Comparison of ENCODE assay signal across 4 cellular contexts in the genomic region with DNA sequence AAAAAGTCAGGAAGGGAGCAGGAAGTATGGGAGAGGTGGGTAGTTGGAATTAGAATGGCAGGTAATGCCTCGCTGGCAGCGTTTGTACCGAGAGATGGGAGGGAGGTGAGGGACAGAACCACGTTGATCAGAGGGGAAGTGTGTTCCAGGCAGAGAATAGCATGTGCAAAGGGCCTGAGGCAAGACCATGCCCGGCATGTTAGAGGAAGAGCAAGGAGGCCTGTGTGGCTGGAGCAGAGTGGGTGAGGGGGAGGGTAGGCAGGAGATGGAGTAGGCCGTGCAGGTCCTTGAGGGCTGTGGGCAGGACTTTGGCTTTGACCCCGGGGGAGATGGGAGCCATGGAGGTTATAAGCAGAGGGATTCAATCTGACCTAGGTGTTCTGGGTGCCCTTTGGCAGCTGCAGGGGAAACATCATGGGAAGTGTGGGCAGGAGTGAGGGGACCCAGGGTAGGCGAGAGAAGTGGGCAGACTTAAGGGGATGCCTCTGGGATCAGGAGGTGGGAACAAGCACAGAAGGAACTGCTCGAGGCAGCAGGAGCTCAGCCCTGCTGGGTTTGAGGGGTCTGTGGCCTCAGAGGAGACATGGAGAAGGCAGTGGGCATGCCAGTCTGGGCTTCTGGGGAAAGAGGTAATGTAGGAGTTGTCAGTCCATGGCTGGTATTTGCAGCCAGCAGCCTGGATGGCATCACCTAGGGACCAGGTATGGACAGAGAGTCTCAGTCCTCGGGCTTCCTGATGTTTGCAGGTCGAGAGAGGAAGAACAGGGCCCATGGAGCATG.
TF ChIP-seq lines count a peak whose summit lies in the region.

No MANE protein-coding gene starts in this region.

TF ChIP-seq in SK-N-SH treated with all-trans-retinoic acid at 6 μM for 48 hours, 23 proteins besides CTCF, POLR2A, EP300 and RAD21:
- TF ChIP-seq CSDC2 (CRISPR knock-in tag; IDR thresholded peaks at IDR 0.05) (no peak), ZFP3 (CRISPR knock-in tag; IDR thresholded peaks at IDR 0.05) (peak; percentile 87), OSR1 (CRISPR knock-in tag; IDR thresholded peaks at IDR 0.05) (no peak), BACH2 (CRISPR knock-in tag; IDR thresholded peaks at IDR 0.05; ENCODE audit: borderline replicate concordance) (no peak)
TF ChIP-seq in SK-N-SH treated with all-trans-retinoic acid at 6 μM for 48 hours: peak in this region for 1.

TF ChIP-seq in SK-N-SH, 30 proteins besides CTCF, POLR2A, EP300 and RAD21:
- TF ChIP-seq, protein P1, sequence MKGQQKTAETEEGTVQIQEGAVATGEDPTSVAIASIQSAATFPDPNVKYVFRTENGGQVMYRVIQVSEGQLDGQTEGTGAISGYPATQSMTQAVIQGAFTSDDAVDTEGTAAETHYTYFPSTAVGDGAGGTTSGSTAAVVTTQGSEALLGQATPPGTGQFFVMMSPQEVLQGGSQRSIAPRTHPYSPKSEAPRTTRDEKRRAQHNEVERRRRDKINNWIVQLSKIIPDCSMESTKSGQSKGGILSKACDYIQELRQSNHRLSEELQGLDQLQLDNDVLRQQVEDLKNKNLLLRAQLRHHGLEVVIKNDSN (IDR thresholded peaks at IDR 0.05; ENCODE audit: borderline replicate concordance, low read depth) = no peak
- TF ChIP-seq, protein P2, sequence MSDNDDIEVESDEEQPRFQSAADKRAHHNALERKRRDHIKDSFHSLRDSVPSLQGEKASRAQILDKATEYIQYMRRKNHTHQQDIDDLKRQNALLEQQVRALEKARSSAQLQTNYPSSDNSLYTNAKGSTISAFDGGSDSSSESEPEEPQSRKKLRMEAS (IDR thresholded peaks at IDR 0.05; ENCODE audit: low read depth) = no peak
- TF ChIP-seq JUND (IDR thresholded peaks at IDR 0.05) = no peak
- TF ChIP-seq FOXM1 (IDR thresholded peaks at IDR 0.05; ENCODE audit: low read depth) = no peak
- TF ChIP-seq TCF12 (IDR thresholded peaks at IDR 0.05) = no peak
- TF ChIP-seq, protein P3, sequence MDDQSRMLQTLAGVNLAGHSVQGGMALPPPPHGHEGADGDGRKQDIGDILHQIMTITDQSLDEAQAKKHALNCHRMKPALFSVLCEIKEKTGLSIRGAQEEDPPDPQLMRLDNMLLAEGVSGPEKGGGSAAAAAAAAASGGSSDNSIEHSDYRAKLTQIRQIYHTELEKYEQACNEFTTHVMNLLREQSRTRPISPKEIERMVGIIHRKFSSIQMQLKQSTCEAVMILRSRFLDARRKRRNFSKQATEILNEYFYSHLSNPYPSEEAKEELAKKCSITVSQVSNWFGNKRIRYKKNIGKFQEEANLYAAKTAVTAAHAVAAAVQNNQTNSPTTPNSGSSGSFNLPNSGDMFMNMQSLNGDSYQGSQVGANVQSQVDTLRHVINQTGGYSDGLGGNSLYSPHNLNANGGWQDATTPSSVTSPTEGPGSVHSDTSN (IDR thresholded peaks at IDR 0.05) = no peak
- TF ChIP-seq RCOR1 (IDR thresholded peaks at IDR 0.05; ENCODE audit: low read length) = no peak
- no peak for TF ChIP-seq GABPA (IDR thresholded peaks at IDR 0.05; ENCODE audit: low read depth)
- TF ChIP-seq MEF2A (IDR thresholded peaks at IDR 0.05; ENCODE audit: borderline replicate concordance, low read depth) = no peak
- no peak for TF ChIP-seq POLR2AphosphoS5 (IDR thresholded peaks at IDR 0.05; ENCODE audit: low read depth, low read length)
- no peak for TF ChIP-seq ELF1 (IDR thresholded peaks at IDR 0.05)
- no peak for TF ChIP-seq RFX5 (IDR thresholded peaks at IDR 0.05; ENCODE audit: low read length)
- TF ChIP-seq GATA2 (CRISPR knock-in tag; IDR thresholded peaks at IDR 0.05) = no peak
- no peak for TF ChIP-seq NFIC (IDR thresholded peaks at IDR 0.05; ENCODE audit: borderline replicate concordance)

TF ChIP-seq in IMR-90, 13 proteins besides CTCF, POLR2A, EP300 and RAD21:
- TF ChIP-seq CEBPB (IDR thresholded peaks at IDR 0.05; ENCODE audit: low read depth, low read length) (no peak), MXI1 (IDR thresholded peaks at IDR 0.05; ENCODE audit: borderline replicate concordance, low read depth, low read length) (no peak), RCOR1 (IDR thresholded peaks at IDR 0.05; ENCODE audit: insufficient replicate concordance, low read length) (no peak), CHD1 (IDR thresholded peaks at IDR 0.05; ENCODE audit: low read depth, low read length) (no peak), RFX5 (IDR thresholded peaks at IDR 0.05; ENCODE audit: low read depth, low read length) (no peak), MAFK (IDR thresholded peaks at IDR 0.05; ENCODE audit: low read depth, low read length) (no peak), MAZ (IDR thresholded peaks at IDR 0.05; ENCODE audit: borderline replicate concordance, low read depth, low read length) (no peak), FOS (IDR thresholded peaks at IDR 0.05; ENCODE audit: low read depth, low read length) (no peak), SMC3 (IDR thresholded peaks at IDR 0.05; ENCODE audit: low read depth, low read length) (no peak)
- TF ChIP-seq, protein P4, sequence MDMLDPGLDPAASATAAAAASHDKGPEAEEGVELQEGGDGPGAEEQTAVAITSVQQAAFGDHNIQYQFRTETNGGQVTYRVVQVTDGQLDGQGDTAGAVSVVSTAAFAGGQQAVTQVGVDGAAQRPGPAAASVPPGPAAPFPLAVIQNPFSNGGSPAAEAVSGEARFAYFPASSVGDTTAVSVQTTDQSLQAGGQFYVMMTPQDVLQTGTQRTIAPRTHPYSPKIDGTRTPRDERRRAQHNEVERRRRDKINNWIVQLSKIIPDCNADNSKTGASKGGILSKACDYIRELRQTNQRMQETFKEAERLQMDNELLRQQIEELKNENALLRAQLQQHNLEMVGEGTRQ (IDR thresholded peaks at IDR 0.05; ENCODE audit: low read depth, low read length) = no peak
TF ChIP-seq in IMR-90: peak in this region for 0.

TF ChIP-seq in H1, 55 proteins besides CTCF, POLR2A, EP300 and RAD21:
- TF ChIP-seq POLR2AphosphoS5 (IDR thresholded peaks at IDR 0.05; ENCODE audit: low read depth, low read length) = 0 out of 2 replicates have a peak, but pooled peaks have one; percentile 14
- no peak for TF ChIP-seq BCL11A (IDR thresholded peaks at IDR 0.05; ENCODE audit: low read depth in 2 of 2, low read length in 2 of 2)
